Comparison of ENCODE assay signal across 8 cellular contexts in genomic region chr10:45418417-45418858, GRCh38. TPM values are rescaled to one million over a fixed set of nuclear protein-coding genes. Genes with fewer than 3 reads are reported as not detected.
DNase-seq lines count a peak whose midpoint lies in the region; ATAC-seq and TF ChIP-seq lines count a peak whose summit lies in the region.

No MANE protein-coding gene starts in this region.

- CTCF ChIA-PET in activated CD4-positive, alpha-beta memory T cell treated with anti-CD3 and anti-CD28 coated beads for 36 hours (lab: Charles Lee): no interaction called here

- TF ChIP-seq CTCF in smooth muscle cell (IDR thresholded peaks at IDR 0.05; ENCODE audit: borderline replicate concordance, insufficient read depth, poor library complexity, severe bottlenecking): no peak

- peak; percentile 18 for DNase-seq in activated CD4-positive, alpha-beta memory T cell treated with anti-CD3 and anti-CD28 coated beads for 36 hours
- DNase-seq in right cardiac atrium (no peak), smooth muscle cell (lab: John Stamatoyannopoulos, UW; ENCODE audit: unreplicated experiment) (no peak), NCI-H510A treated with DMSO at 0.1 percent for 48 hours (lab: John Stamatoyannopoulos, UW) (no peak), NCI-H345 (lab: John Stamatoyannopoulos, UW) (no peak)
- DNase-seq in activated CD8-positive, alpha-beta memory T cell treated with anti-CD3 and anti-CD28 coated beads, Interleukin-2, amount 50 U/mL, for 4 hours: no peak

- ATAC-seq in GM21528 (IDR thresholded peaks at IDR 0.05; ENCODE audit: low FRiP score, unreplicated experiment) (peak; percentile 2), right cardiac atrium (no peak), GM21447 (IDR thresholded peaks at IDR 0.05; ENCODE audit: unreplicated experiment) (no peak)

- H3K9me3 Mint-ChIP-seq in activated CD4-positive, alpha-beta memory T cell treated with anti-CD3 and anti-CD28 coated beads for 36 hours: no peaks in the 10 kb centered on the region

- peak overlapping the region; percentile 92 for H2AFZ ChIP-seq in smooth muscle cell (ENCODE audit: low read depth)

- H3K4me1 Mint-ChIP-seq in activated CD4-positive, alpha-beta memory T cell treated with anti-CD3 and anti-CD28 coated beads for 36 hours (ENCODE audit: low read depth): peaks cover 40% of the 10 kb centered on the region

- peaks cover 8% of the 10 kb centered on the region for H3K4me1 ChIP-seq in right cardiac atrium (ENCODE audit: control insufficient read depth, insufficient read depth, low read length)
- H3K4me1 ChIP-seq in smooth muscle cell (ENCODE audit: low read depth): peaks cover 11% of the 10 kb centered on the region

- H3K79me2 ChIP-seq in smooth muscle cell (ENCODE audit: low read depth): no peaks in the 10 kb centered on the region

- no peaks in the 10 kb centered on the region for H3K27me3 ChIP-seq in right cardiac atrium (ENCODE audit: control insufficient read depth, insufficient read depth)
- H3K27me3 ChIP-seq in smooth muscle cell (ENCODE audit: low read depth): no peaks in the 10 kb centered on the region

- POLR2A ChIA-PET in activated CD4-positive, alpha-beta memory T cell treated with anti-CD3 and anti-CD28 coated beads for 36 hours (lab: Charles Lee): no interaction called here

- peak overlapping the region; percentile 81 for H3K4me3 Mint-ChIP-seq in activated CD4-positive, alpha-beta memory T cell treated with anti-CD3 and anti-CD28 coated beads for 36 hours

- H3K4me2 ChIP-seq in smooth muscle cell: peak overlapping the region; percentile 93

- H3K9ac ChIP-seq in smooth muscle cell (ENCODE audit: low read depth): peak overlapping the region; percentile 65

- 58% methylated on average over 15 of the region's 15 CpGs for WGBS in right cardiac atrium
- 72% methylated on average over 15 of the region's 15 CpGs for WGBS in smooth muscle cell (ENCODE audit: low lambda C conversion rate)

- peak overlapping the region; percentile 87 for H3K27ac Mint-ChIP-seq in activated CD4-positive, alpha-beta memory T cell treated with anti-CD3 and anti-CD28 coated beads for 36 hours

- H3K36me3 ChIP-seq in smooth muscle cell (ENCODE audit: low read depth): no peaks in the 10 kb centered on the region

- H3K4me3 ChIP-seq in right cardiac atrium (ENCODE audit: low read length) (peak overlapping the region; percentile 21), smooth muscle cell (peak overlapping the region; percentile 65)

- no peaks in the 10 kb centered on the region for H3F3A ChIP-seq in smooth muscle cell (ENCODE audit: low read depth)

- H3K27ac ChIP-seq in right cardiac atrium (ENCODE audit: low read length) (peak overlapping the region; percentile 7), smooth muscle cell (ENCODE audit: low read depth) (no peak overlapping the region)

- H3K9me3 ChIP-seq in right cardiac atrium (ENCODE audit: control insufficient read depth, low read length): no peaks in the 10 kb centered on the region
- no peaks in the 10 kb centered on the region for H3K9me3 ChIP-seq in smooth muscle cell (replicated peaks; ENCODE audit: low read depth)

- H3K27me3 Mint-ChIP-seq in activated CD4-positive, alpha-beta memory T cell treated with anti-CD3 and anti-CD28 coated beads for 36 hours: peaks cover 13% of the 10 kb centered on the region

- H3K36me3 Mint-ChIP-seq in activated CD4-positive, alpha-beta memory T cell treated with anti-CD3 and anti-CD28 coated beads for 36 hours: no peaks in the 10 kb centered on the region

- no peaks in the 10 kb centered on the region for H4K20me1 ChIP-seq in smooth muscle cell (ENCODE audit: low read depth)

- intact Hi-C loops in activated CD4-positive, alpha-beta memory T cell treated with anti-CD3 and anti-CD28 coated beads for 36 hours (cut with micrococcal nuclease): no loop called here
- intact Hi-C loops in right cardiac atrium (cut with DNase I): no loop called here

RNA-seq across cellular contexts. Expression of gene ALOX5, which starts 44.4 kb away (rescaled TPM):
- total RNA-seq in activated CD4-positive, alpha-beta memory T cell treated with anti-CD3 and anti-CD28 coated beads for 36 hours: 1 to 10 TPM; 1.1 to 1.3 TPM
- total RNA-seq in right cardiac atrium (10 to 100 TPM; 10.0 to 13.0 (median 12.2) TPM), smooth muscle cell (0.09 and 0.18 TPM in 2 replicates)
- polyA plus RNA-seq in right cardiac atrium (5.6 TPM), smooth muscle cell (0.27 TPM in 1 of 2 replicates, not detected in the other)
